8 cellular contexts compared by ENCODE assay signal in the genomic region with DNA sequence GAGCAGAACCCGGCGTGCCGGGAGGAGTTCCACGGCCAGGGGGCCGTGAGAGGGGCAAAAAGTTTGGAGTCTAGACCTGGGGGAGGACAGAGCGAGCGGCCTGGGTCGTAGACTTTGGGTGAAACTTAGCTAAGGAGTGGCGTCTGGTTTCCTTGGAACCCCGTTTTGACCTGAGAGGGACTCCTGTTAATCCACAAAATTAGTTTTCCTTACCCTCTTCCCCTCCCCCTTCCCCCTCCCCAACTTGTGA. TPM values are rescaled to one million over a fixed set of nuclear protein-coding genes. Genes with fewer than 3 reads are reported as not detected.
DNase-seq lines count a peak whose midpoint lies in the region; ATAC-seq and TF ChIP-seq lines count a peak whose summit lies in the region.

No MANE protein-coding gene starts in this region.

- TF ChIP-seq CTCF in Peyer's patch (IDR thresholded peaks at IDR 0.05) (no peak), esophagus muscularis mucosa (IDR thresholded peaks at IDR 0.05) (no peak), prostate gland (IDR thresholded peaks at IDR 0.05) (no peak), omental fat pad (IDR thresholded peaks at IDR 0.05) (no peak)

- TF ChIP-seq EP300 in esophagus muscularis mucosa (IDR thresholded peaks at IDR 0.05) = no peak

- H3K4me1 ChIP-seq in Peyer's patch = peaks cover 0 to 14% (median 0%) of the 10 kb centered on the region in 4 donors
- peaks cover 11 to 44% (median 30%) of the 10 kb centered on the region in 4 donors for H3K4me1 ChIP-seq in esophagus muscularis mucosa
- H3K4me1 ChIP-seq in prostate gland (replicated peaks) = no peaks in the 10 kb centered on the region

- H3K27ac ChIP-seq in Peyer's patch (peak overlapping the region; percentile 86 to 93 (median 88)), esophagus muscularis mucosa (replicated peaks in 1 of 4) (peak overlapping the region; percentile 93 to 98 (median 94)), prostate gland (peak overlapping the region; percentile 97 to 99)

- H3K36me3 ChIP-seq in Peyer's patch (peaks cover 0 to 9% (median 0%) of the 10 kb centered on the region in 3 donors), esophagus muscularis mucosa (peaks cover 0 to 16% (median 3%) of the 10 kb centered on the region in 4 donors), prostate gland (no peaks in the 10 kb centered on the region)

- intact Hi-C loops in esophagus muscularis mucosa (cut with DNase I) (loop anchor here (2.0 kb wide), 1 partner anchor 51 kb away; no protein-coding TSS in a partner anchor), prostate gland (cut with DNase I) (loop anchor here (1.0 to 2.0 kb wide), 2 partner anchors 52 to 203 kb away; no protein-coding TSS in a partner anchor)

- ATAC-seq in GM21381 (IDR thresholded peaks at IDR 0.05; ENCODE audit: unreplicated experiment) (peak; percentile 3), omental fat pad (ENCODE audit: low FRiP score) (no peak)

- H3K27me3 ChIP-seq in Peyer's patch (no peaks in the 10 kb centered on the region), esophagus muscularis mucosa (no peaks in the 10 kb centered on the region), prostate gland (replicated peaks; ENCODE audit: insufficient read depth) (no peaks in the 10 kb centered on the region)

- peak overlapping the region; percentile 78 to 99 (median 89) for H3K4me3 ChIP-seq in Peyer's patch
- H3K4me3 ChIP-seq in esophagus muscularis mucosa = peak overlapping the region; percentile 83 to 97 (median 88)
- peak overlapping the region; percentile 78 to 88 for H3K4me3 ChIP-seq in prostate gland

- 2% methylated on average over 8 of the region's 10 CpGs for WGBS in esophagus muscularis mucosa
- 0% methylated on average over 10 of the region's 10 CpGs for WGBS in prostate gland

- H3K9me3 ChIP-seq in Peyer's patch = no peaks in the 10 kb centered on the region
- no peaks in the 10 kb centered on the region for H3K9me3 ChIP-seq in esophagus muscularis mucosa
- H3K9me3 ChIP-seq in prostate gland = no peaks in the 10 kb centered on the region

- TF ChIP-seq POLR2A in Peyer's patch (IDR thresholded peaks at IDR 0.05) (no peak), esophagus muscularis mucosa (IDR thresholded peaks at IDR 0.05; ENCODE audit: low read depth) (no peak), prostate gland (IDR thresholded peaks at IDR 0.05) (no peak)

- no peak for DNase-seq in Peyer's patch
- no peak for DNase-seq in esophagus muscularis mucosa (ENCODE audit: extremely low spot score)
- DNase-seq in prostate gland (ENCODE audit: low spot score) = no peak
- no peak for DNase-seq in omental fat pad (ENCODE audit: low spot score)
- DNase-seq in superior temporal gyrus (ENCODE audit: extremely low spot score) = no peak
- DNase-seq in activated CD4-positive, alpha-beta T cell treated with anti-CD3 and anti-CD28 coated beads for 48 hours = no peak
- DNase-seq in NCI-H1694 treated with DMSO at 0.1 percent for 48 hours (lab: John Stamatoyannopoulos, UW) = no peak

RNA-seq across cellular contexts. Expression of a gene that starts 0.6 kb away (rescaled TPM):
- total RNA-seq in Peyer's patch (10 to 100 TPM in 3 of 4 donors, 1 to 10 TPM in 1; 9.1 to 22.1 (median 18.6) TPM), esophagus muscularis mucosa (10 to 100 TPM; 12.3 to 18.5 (median 16.7) TPM), prostate gland (10 to 100 TPM; 20.8 TPM), omental fat pad (10 to 100 TPM; 18.6 to 30.0 (median 26.5) TPM)

RNA-seq across cellular contexts. Expression of a gene that starts 0.7 kb away (rescaled TPM):
- 10 to 100 TPM in 3 of 4 donors, 1 to 10 TPM in 1; 9.9 to 15.2 (median 11.4) TPM for total RNA-seq in Peyer's patch
- 10 to 100 TPM in 2 of 4 donors, 1 to 10 TPM in 2; 6.8 to 11.0 (median 10.4) TPM for total RNA-seq in esophagus muscularis mucosa
- total RNA-seq in prostate gland = 10 to 100 TPM; 10.6 to 16.9 TPM
- total RNA-seq in omental fat pad = 1 to 10 TPM; 2.8 to 6.3 (median 6.2) TPM
